In genomic region chr7:41189866-41190265, GRCh38 we compare ENCODE assay signal across 11 cellular contexts.
A peak's percentile ranks its signal among the peaks of the same experiment; 100 is the strongest.
DNase-seq lines count a peak whose midpoint lies in the region; ATAC-seq and TF ChIP-seq lines count a peak whose summit lies in the region.
"Had no signal": no experiment of that assay in that cellular context is flagged by ENCODE, and none has a peak within 500 bp of the region (broad histone marks: within the 10 kb centered on the region; RNA-seq: fewer than 3 reads in every experiment).

No MANE protein-coding gene starts in this region.

- H2AK5ac ChIP-seq in trophoblast cell (ENCODE audit: low read length) = no peak overlapping the region

- POLR2A ChIA-PET in PC-9 (lab: Charles Lee; ENCODE audit: unreplicated experiment) = interaction anchor here (0.7 kb wide), 1 partner anchor 78 kb away, joined by 3 read pairs; no protein-coding TSS in a partner anchor

- H3K9me2 ChIP-seq in PC-9 (ENCODE audit: insufficient read depth) = no peaks in the 10 kb centered on the region

- H3K9ac ChIP-seq in trophoblast cell (ENCODE audit: low read length) = no peak overlapping the region

- ATAC-seq in GM21447 (IDR thresholded peaks at IDR 0.05; ENCODE audit: unreplicated experiment) = no peak
- ATAC-seq: activated CD4-positive, alpha-beta T cell treated with anti-CD3 and anti-CD28 coated beads for 36 hours had no signal

- H3K4ac ChIP-seq in trophoblast cell (ENCODE audit: low read depth, low read length) = no peak overlapping the region

- peaks cover 37% of the 10 kb centered on the region for H3F3A ChIP-seq in PC-9 (ENCODE audit: insufficient read depth, low read depth)

- BruUV-seq in PC-9 (replicated peaks; lab: Mats Ljungman, UMichigan) = no TSS peak

- peaks cover 15% of the 10 kb centered on the region for H3K79me1 ChIP-seq in trophoblast cell (ENCODE audit: low read length)

- H3K36me3 ChIP-seq in PC-9 (ENCODE audit: low read depth) (peaks cover 4% of the 10 kb centered on the region; the same call in 1 of the 2 replicates), trophoblast cell (ENCODE audit: control insufficient read depth in 1 of 2, insufficient read depth in 2 of 2, low read length in 2 of 2) (no peaks in the 10 kb centered on the region), WERI-Rb-1 (no peaks in the 10 kb centered on the region)
- H3K36me3 ChIP-seq: pancreas had no signal

- intact Hi-C loops in PC-9 (cut with micrococcal nuclease; ENCODE audit: unreplicated experiment) = loop anchor here (1.0 to 5.0 kb wide), 9 partner anchors 34 to 861 kb away; no protein-coding TSS in a partner anchor

- H3K9me3 ChIP-seq in PC-9 (ENCODE audit: insufficient read depth, low read depth) (peaks cover 26% of the 10 kb centered on the region), trophoblast cell (ENCODE audit: insufficient read depth, low read depth, low read length) (peaks cover 1% of the 10 kb centered on the region), WERI-Rb-1 (ENCODE audit: severe bottlenecking) (no peaks in the 10 kb centered on the region)
- H3K9me3 ChIP-seq: pancreas had no signal

- peak overlapping the region; percentile 7 for H2BK12ac ChIP-seq in trophoblast cell (ENCODE audit: low read length)

- H3K79me2 ChIP-seq in PC-9 (ENCODE audit: low read depth) = no peaks in the 10 kb centered on the region
- H3K79me2 ChIP-seq in trophoblast cell (ENCODE audit: control insufficient read depth, insufficient read depth, low read length, poor library complexity) = peaks cover 2% of the 10 kb centered on the region

- no peak overlapping the region for H2BK120ac ChIP-seq in trophoblast cell (ENCODE audit: insufficient read depth, low read length, poor library complexity)

- CTCF ChIA-PET in PC-9 (lab: Charles Lee) = no interaction called here

- no peak overlapping the region for H2BK5ac ChIP-seq in trophoblast cell (ENCODE audit: low read depth, low read length, poor library complexity)

- TF ChIP-seq CTCF in PC-9 (conservative IDR thresholded peaks at IDR 0.05) (no peak), epithelial cell of esophagus (IDR thresholded peaks at IDR 0.05; ENCODE audit: insufficient read depth, low read depth, low read length, missing control alignments) (no peak), WERI-Rb-1 (IDR thresholded peaks at IDR 0.05; ENCODE audit: low read depth, low read length) (no peak)

- no CpG with 5 or more reads among the region's 2 CpGs for WGBS in trophoblast cell (ENCODE audit: extremely low coverage, insufficient coverage, insufficient read length)

- no peak overlapping the region for H3K14ac ChIP-seq in trophoblast cell (ENCODE audit: low read length)

- H3K18ac ChIP-seq in trophoblast cell (ENCODE audit: low read length) = peak overlapping the region; percentile 3

- no peak overlapping the region for H4K12ac ChIP-seq in trophoblast cell (ENCODE audit: low read depth, low read length)

- peak overlapping the region; percentile 93 for H3K27ac ChIP-seq in PC-9
- peak overlapping the region; percentile 12 for H3K27ac ChIP-seq in trophoblast cell (ENCODE audit: low read depth, low read length)
- H3K27ac ChIP-seq in WERI-Rb-1 = no peak overlapping the region
- H3K27ac ChIP-seq: pancreas had no signal

- peaks cover 46% of the 10 kb centered on the region for H3K4me1 ChIP-seq in PC-9 (replicated peaks; ENCODE audit: insufficient read depth)
- peaks cover 15% of the 10 kb centered on the region in 2 experiments for H3K4me1 ChIP-seq in trophoblast cell (ENCODE audit: control insufficient read depth in 1 of 2, insufficient read depth in 2 of 2, low read length in 2 of 2)
- H3K4me1 ChIP-seq: pancreas had no signal

- H4K8ac ChIP-seq in trophoblast cell (ENCODE audit: low read depth, low read length) = peak overlapping the region; percentile 1

- H3K4me2 ChIP-seq in PC-9 = peak overlapping the region; percentile 60
- no peak overlapping the region for H3K4me2 ChIP-seq in trophoblast cell (ENCODE audit: low read length)

- H2AFZ ChIP-seq in PC-9 (0 out of 2 replicates have a peak overlapping the region, but pooled peaks have one; percentile 36), trophoblast cell (ENCODE audit: insufficient read depth, low read length, poor library complexity) (no peak overlapping the region)

- H3K27me3 ChIP-seq in PC-9 (ENCODE audit: insufficient read depth, low read depth) = no peaks in the 10 kb centered on the region
- no peaks in the 10 kb centered on the region for H3K27me3 ChIP-seq in trophoblast cell (ENCODE audit: insufficient read depth, low read length)
- H3K27me3 ChIP-seq in WERI-Rb-1 (ENCODE audit: insufficient read depth, low read depth, severe bottlenecking) = peaks cover 24% of the 10 kb centered on the region
- H3K27me3 ChIP-seq: pancreas had no signal

- DNase-seq in EH (ENCODE audit: low read depth) = peak; percentile 96
- DNase-seq in PC-9 = peak; percentile 61 to 99
- peak; percentile 97 for DNase-seq in epithelial cell of esophagus (ENCODE audit: low read depth)
- DNase-seq in trophoblast cell = peak in 1 of 2 donors; percentile 34
- DNase-seq in NCI-H1694 treated with DMSO at 0.1 percent for 48 hours (lab: John Stamatoyannopoulos, UW) = no peak
- DNase-seq in WERI-Rb-1 = no peak
- no peak for DNase-seq in stimulated activated CD4-positive, alpha-beta T cell treated with anti-CD3 and anti-CD28 coated beads, Interleukin-2, amount 100 ng/mL, for 48 hours
- DNase-seq: activated CD4-positive, alpha-beta T cell treated with anti-CD3 and anti-CD28 coated beads for 36 hours; anterior cingulate cortex; pancreas had no signal

- H3K4me3 ChIP-seq in PC-9 (no peak overlapping the region), epithelial cell of esophagus (ENCODE audit: low read length) (no peak overlapping the region), trophoblast cell (ENCODE audit: low read depth, low read length) (no peak overlapping the region), WERI-Rb-1 (ENCODE audit: low read depth, low read length) (no peak overlapping the region)
- H3K4me3 ChIP-seq: pancreas had no signal

- H4K20me1 ChIP-seq in PC-9 (ENCODE audit: insufficient read depth) = no peaks in the 10 kb centered on the region

- H4K91ac ChIP-seq in trophoblast cell (ENCODE audit: low read depth, low read length) = peak overlapping the region; percentile 22

- H3K23ac ChIP-seq in trophoblast cell (ENCODE audit: low read length) = no peak overlapping the region

Comparison
In these comparisons a context has a peak if more than half of its experiments do, and no peak if none do; other contexts are left out.
1. DNase-seq: peak in EH (single experiment), PC-9 (2 of 2) and epithelial cell of esophagus (single experiment); none in NCI-H1694 treated with DMSO at 0.1 percent for 48 hours (single experiment), WERI-Rb-1 (single experiment) and stimulated activated CD4-positive, alpha-beta T cell treated with anti-CD3 and anti-CD28 coated beads, Interleukin-2, amount 100 ng/mL, for 48 hours (0 of 2).